ENCODE assay signal across 8 cellular contexts in genomic region chr3:136861890-136862610, GRCh38. TPM values are rescaled to one million over a fixed set of nuclear protein-coding genes. Genes with fewer than 3 reads are reported as not detected.
DNase-seq lines count a peak whose midpoint lies in the region; ATAC-seq, FAIRE-seq and TF ChIP-seq lines count a peak whose summit lies in the region.

Gene NCK1 (plus strand): TSS chr3:136862208. CDS start chr3:136928002, 65,794 bp downstream.

- FAIRE-seq in GM12891 (lab: Jason Lieb, UNC): peak; percentile 95

- 0 to 1% (median 0%) methylated on average over 53 to 67 of the region's 67 CpGs for WGBS in adipose tissue, 3 donors

- H3K27me3 Mint-ChIP-seq in T-cell (no peaks in the 10 kb centered on the region), type B pancreatic cell (no peaks in the 10 kb centered on the region)

- H3K27ac Mint-ChIP-seq in T-cell: peak within 1 kb of the TSS; percentile 97 to 98
- peak within 1 kb of the TSS; percentile 95 for H3K27ac Mint-ChIP-seq in type B pancreatic cell

- peak; percentile 51 for TF ChIP-seq CTCF in type B pancreatic cell (conservative IDR thresholded peaks at IDR 0.05)

- intact Hi-C loops in cardiac septum (cut with DNase I): loop anchor here (1.0 to 10.0 kb wide), 5 partner anchors 43 to 665 kb away; partner anchors contain the start of genes MSL2, SLC35G2 and STAG1

- CTCF ChIA-PET in T-cell (lab: Charles Lee): interaction anchor here (0.5 to 6.5 kb wide), 14 partner anchors 8 to 1732 kb away, joined by 3 to 89 read pairs (median 4); partner anchors contain the start of genes STAG1 (in 2 of the 2) and CEP70 (in 1 of the 2)

- ATAC-seq in HG02840 (IDR thresholded peaks at IDR 0.05; ENCODE audit: low FRiP score, unreplicated experiment): peak; percentile 99
- peak; percentile 94 to 97 (median 96) for ATAC-seq in T-cell (replicated peaks in 1 of 4)

- peak; percentile 78 for DNase-seq in GM12891 (ENCODE audit: insufficient read length, low spot score)
- peak; percentile 92 for DNase-seq in NCI-H1436 treated with DMSO at 0.1 percent for 48 hours (lab: John Stamatoyannopoulos, UW)
- peak; percentile 95 to 100 (median 99) for DNase-seq in T-cell
- DNase-seq in cardiac septum (ENCODE audit: low spot score): peak; percentile 99
- DNase-seq in pons (ENCODE audit: low spot score): peak; percentile 97
- DNase-seq in type B pancreatic cell (ENCODE audit: extremely low spot score, unreplicated experiment): peak; percentile 98

- H3K9me3 Mint-ChIP-seq in T-cell (peaks cover 0 to 3% (median 2%) of the 10 kb centered on the region in 3 donors), type B pancreatic cell (no peaks in the 10 kb centered on the region)

- POLR2A ChIA-PET in T-cell (lab: Charles Lee): interaction anchor here (0.6 to 3.5 kb wide), 14 partner anchors 8 to 668 kb away, joined by 3 to 34 read pairs (median 5); partner anchors contain the start of genes MSL2 (in 2 of the 2) and STAG1 (in 2 of the 2)

- H3K4me1 Mint-ChIP-seq in T-cell (peaks cover 39 to 67% (median 59%) of the 10 kb centered on the region in 3 donors), type B pancreatic cell (ENCODE audit: unreplicated experiment) (peaks cover 23% of the 10 kb centered on the region)

- H3K4me3 Mint-ChIP-seq in T-cell (peak within 1 kb of the TSS; percentile 89 to 94 (median 90)), type B pancreatic cell (peak within 1 kb of the TSS; percentile 91)

- peak; percentile 94 for TF ChIP-seq POLR2A in GM12891 (IDR thresholded peaks at IDR 0.05; ENCODE audit: low read depth, low read length)

- peak within 1 kb of the TSS; percentile 84 for H3K27ac ChIP-seq in adipose tissue (ENCODE audit: low read depth, low read length)

- H3K36me3 Mint-ChIP-seq in T-cell: peaks cover 13% of the 10 kb centered on the region
- peaks cover 7% of the 10 kb centered on the region for H3K36me3 Mint-ChIP-seq in type B pancreatic cell

TF ChIP-seq in GM12891, 5 proteins besides CTCF, POLR2A, EP300 and RAD21:
- TF ChIP-seq PAX5 (IDR thresholded peaks at IDR 0.05; ENCODE audit: insufficient read depth, low read length, severe bottlenecking): no peak
- peak; percentile 62; the same call in 1 of the 2 replicates for TF ChIP-seq TAF1 (IDR thresholded peaks at IDR 0.05; ENCODE audit: low read depth, low read length)
- peak; percentile 10 for TF ChIP-seq POU2F2 (IDR thresholded peaks at IDR 0.05; ENCODE audit: low read depth, low read length)
- peak; percentile 96 for TF ChIP-seq POLR2AphosphoS5 (IDR thresholded peaks at IDR 0.05; ENCODE audit: low read depth, low read length)
- peak; percentile 50; the same call in 1 of the 2 replicates for TF ChIP-seq SPI1 (IDR thresholded peaks at IDR 0.05; ENCODE audit: low read depth, low read length)
TF ChIP-seq in GM12891: peak in this region for 4.

RNA-seq across cellular contexts. Expression of gene NCK1, which starts in this region (rescaled TPM):
- polyA plus RNA-seq in GM12891 (2012; ENCODE audit: low read depth, missing spikeins): 14.5 TPM
- total RNA-seq in T-cell (10 to 100 TPM; 46.9 to 65.3 (median 50.9) TPM), cardiac septum (22.1 TPM), type B pancreatic cell (ENCODE audit: low replicate concordance) (24.3 and 28.6 TPM in 2 replicates)
- polyA plus RNA-seq in adipose tissue: 10 to 100 TPM; 14.5 to 37.9 (median 32.1) TPM

Comparison
In these comparisons a context has a peak if more than half of its experiments do, and no peak if none do; other contexts are left out.
1. Peak in every context shown above with its lines: DNase-seq, ATAC-seq and H3K27ac ChIP-seq.